ENCODE assay signal across 8 cellular contexts in genomic region chr15:76060098-76060989, GRCh38. TPM values are rescaled to one million over a fixed set of nuclear protein-coding genes. Genes with fewer than 3 reads are reported as not detected.
DNase-seq lines count a peak whose midpoint lies in the region; ATAC-seq and TF ChIP-seq lines count a peak whose summit lies in the region.

No MANE protein-coding gene starts in this region.

- H2BK15ac ChIP-seq in IMR-90 (ENCODE audit: low read depth, low read length): no peak overlapping the region

- peak overlapping the region; percentile 85 for H2AFZ ChIP-seq in IMR-90 (replicated peaks; ENCODE audit: low read length, poor library complexity)

- DNase-seq in AG04449 (ENCODE audit: low read depth, low spot score) (no peak), IMR-90 (no peak), middle frontal gyrus (ENCODE audit: extremely low spot score, low spot score) (no peak), NCI-H1694 (lab: John Stamatoyannopoulos, UW) (no peak)
- DNase-seq in activated naive CD4-positive, alpha-beta T cell treated with Interleukin-2 at 50 U/mL for 16 hours: peak; percentile 35
- DNase-seq in stimulated activated CD4-positive, alpha-beta T cell treated with anti-CD3 and anti-CD28 coated beads, Interleukin-4, amount 100 ng/mL, for 48 hours (ENCODE audit: low read depth in 2 of 2): peak; percentile 2 to 16

- WGBS in IMR-90 (ENCODE audit: extremely low coverage in 2 of 2, insufficient read length in 1 of 2), 2 experiments: 54% methylated on average over 2 of the region's 21 CpGs; no CpG with 5 or more reads in 1 of the 2 experiments

- no peak for TF ChIP-seq POLR2A in IMR-90 (IDR thresholded peaks at IDR 0.05; ENCODE audit: low read depth, low read length)

- no peak overlapping the region for H2BK120ac ChIP-seq in IMR-90 (ENCODE audit: low read depth, low read length)

- BruUV-seq in IMR-90 (replicated peaks; lab: Mats Ljungman, UMichigan): no TSS peak

- H2BK20ac ChIP-seq in IMR-90 (ENCODE audit: low read depth, low read length): no peak overlapping the region

- H3K4me3 ChIP-seq in AG04449 (ENCODE audit: low read depth, low read length): peak overlapping the region; percentile 52
- peak overlapping the region; percentile 55 for H3K4me3 ChIP-seq in IMR-90 (ENCODE audit: insufficient read depth, low read depth, low read length)
- peak overlapping the region; percentile 74 for H3K4me3 ChIP-seq in iPS-20b (ENCODE audit: low read length)

- H4K5ac ChIP-seq in IMR-90 (ENCODE audit: low read depth, low read length): no peak overlapping the region

- no peak overlapping the region for H4K8ac ChIP-seq in IMR-90 (ENCODE audit: low read depth in 2 of 2, low read length in 2 of 2)

- no peak overlapping the region for H3K4ac ChIP-seq in IMR-90 (ENCODE audit: low read depth, low read length)

- no peak overlapping the region for H4K91ac ChIP-seq in IMR-90 (ENCODE audit: insufficient read depth, low read depth, low read length)

- no peaks in the 10 kb centered on the region for H3K9me3 ChIP-seq in IMR-90 (ENCODE audit: control insufficient read depth, insufficient read depth, low read length)
- H3K9me3 ChIP-seq in iPS-20b (ENCODE audit: insufficient read depth, low read depth, low read length): no peaks in the 10 kb centered on the region

- TF ChIP-seq RAD21 in IMR-90 (IDR thresholded peaks at IDR 0.05; ENCODE audit: low read length): no peak

- ATAC-seq in IMR-90 (ENCODE audit: low read depth): no peak; the same call in 1 of the 2 replicates
- ATAC-seq in HG03571 (IDR thresholded peaks at IDR 0.05; ENCODE audit: unreplicated experiment): no peak

- no peak overlapping the region for H3K23ac ChIP-seq in IMR-90 (ENCODE audit: low read depth, low read length)

- H3K79me1 ChIP-seq in IMR-90 (ENCODE audit: low read depth in 1 of 2, low read length in 2 of 2): no peaks in the 10 kb centered on the region

- H3K9me1 ChIP-seq in IMR-90 (ENCODE audit: insufficient read depth, low read length): no peaks in the 10 kb centered on the region

- POLR2A ChIA-PET in AG04449 (lab: Yijun Ruan, JAX): interaction anchor here (0.6 kb wide), 1 partner anchor 15 kb away, joined by 3 read pairs; no protein-coding TSS in a partner anchor
- POLR2A ChIA-PET in IMR-90 (lab: Charles Lee; ENCODE audit: unreplicated experiment): no interaction called here

- H3K36me3 ChIP-seq in IMR-90 (ENCODE audit: control insufficient read depth, insufficient read depth, low read length): no peaks in the 10 kb centered on the region
- no peaks in the 10 kb centered on the region for H3K36me3 ChIP-seq in iPS-20b (ENCODE audit: insufficient read depth, low read depth, low read length)

- H3K27ac ChIP-seq in IMR-90 (ENCODE audit: insufficient read depth, low read length): no peak overlapping the region
- H3K27ac ChIP-seq in iPS-20b (ENCODE audit: low read length): no peak overlapping the region

- H2AK9ac ChIP-seq in IMR-90 (replicated peaks; ENCODE audit: low read depth, low read length, poor library complexity): no peak overlapping the region

- H4K20me1 ChIP-seq in IMR-90 (ENCODE audit: insufficient read depth, low read length): no peaks in the 10 kb centered on the region

- H3K56ac ChIP-seq in IMR-90 (ENCODE audit: extremely low read depth, insufficient read depth, low read length): no peak overlapping the region

- H3K9ac ChIP-seq in IMR-90 (ENCODE audit: low read depth, low read length) (no peak overlapping the region), iPS-20b (ENCODE audit: low read depth, low read length) (peak overlapping the region; percentile 69; the same call in 1 of the 2 replicates)

- H3K27me3 ChIP-seq in IMR-90 (ENCODE audit: control insufficient read depth, insufficient read depth, low read length) (peaks cover 66% of the 10 kb centered on the region), iPS-20b (ENCODE audit: insufficient read depth, low read length) (peaks cover 35% of the 10 kb centered on the region)

- in situ Hi-C loops in IMR-90 (cut with MboI; ENCODE audit: low sequenced_read_pairs): no loop called here

- peak overlapping the region; percentile 85 for H3K4me2 ChIP-seq in IMR-90 (ENCODE audit: low read depth, low read length)

- no peak overlapping the region for H3K14ac ChIP-seq in IMR-90 (replicated peaks; ENCODE audit: low read depth, low read length)

- CTCF ChIA-PET in AG04449 (lab: Yijun Ruan, JAX) (interaction anchor here (0.9 to 15.0 kb wide), 5 partner anchors 15 to 88 kb away, joined by 3 to 230 read pairs (median 5); no protein-coding TSS in a partner anchor), IMR-90 (lab: Yijun Ruan, JAX) (interaction anchor here (0.6 to 3.5 kb wide), 2 partner anchors 12 to 79 kb away, joined by 3 to 29 read pairs; no protein-coding TSS in a partner anchor)

- intact Hi-C loops in IMR-90 (cut with micrococcal nuclease): no loop called here

- no peak overlapping the region for H3K18ac ChIP-seq in IMR-90 (ENCODE audit: low read depth, low read length)

- H2AK5ac ChIP-seq in IMR-90 (ENCODE audit: low read depth, low read length): no peak overlapping the region

- TF ChIP-seq CTCF in AG04449 (IDR thresholded peaks at IDR 0.05; ENCODE audit: insufficient read depth, low read length, missing control alignments) (no peak), IMR-90 (conservative IDR thresholded peaks at IDR 0.05; ENCODE audit: low read depth, low read length) (no peak)

- H2BK5ac ChIP-seq in IMR-90 (ENCODE audit: low read depth, low read length, poor library complexity, severe bottlenecking): no peak overlapping the region

- dilution Hi-C loops in IMR-90 (cut with HindIII; ENCODE audit: low sequenced_read_pairs, unreplicated experiment): no loop called here

- H3K4me1 ChIP-seq in IMR-90 (ENCODE audit: control insufficient read depth, insufficient read depth, low read length): peaks cover 1% of the 10 kb centered on the region; the same call in 1 of the 2 replicates
- H3K4me1 ChIP-seq in iPS-20b (ENCODE audit: insufficient read depth, low read length): peaks cover 33% of the 10 kb centered on the region; the same call in 1 of the 2 replicates

TF ChIP-seq in IMR-90, 13 proteins besides CTCF, POLR2A, EP300 and RAD21:
- no peak for TF ChIP-seq FOS (IDR thresholded peaks at IDR 0.05; ENCODE audit: low read depth, low read length)
- no peak for TF ChIP-seq RFX5 (IDR thresholded peaks at IDR 0.05; ENCODE audit: low read depth, low read length)

RNA-seq across cellular contexts. Expression of gene TMEM266, which starts 0.6 kb away (rescaled TPM):
- under 0.01 TPM in 1 of 2 replicates, not detected in the other for total RNA-seq in IMR-90 (2012; rRNA removed)
- polyA plus RNA-seq in IMR-90 (2012; rRNA removed): 0.06 TPM in 1 of 2 replicates, not detected in the other
- polyA plus RNA-seq in IMR-90 (2012; cell fraction: cytosol; rRNA removed): 0.04 TPM in 1 of 2 replicates, not detected in the other
- 0.03 and 0.16 TPM in 2 replicates for polyA plus RNA-seq in IMR-90 (2012; cell fraction: nucleus; rRNA removed; ENCODE audit: low replicate concordance)

RNA-seq across cellular contexts. Expression of gene NRG4, which starts 48.1 kb away (rescaled TPM):
- total RNA-seq in IMR-90 (2012; rRNA removed): not detected in 2 replicates
- polyA plus RNA-seq in IMR-90 (2012; rRNA removed): not detected in 2 replicates
- not detected in 2 replicates for polyA plus RNA-seq in IMR-90 (2012; cell fraction: cytosol; rRNA removed)
- polyA plus RNA-seq in IMR-90 (2012; cell fraction: nucleus; rRNA removed; ENCODE audit: low replicate concordance): not detected in 2 replicates

Comparison
In these comparisons a context has a peak if more than half of its experiments do, and no peak if none do; other contexts are left out.
1. DNase-seq: peak in activated naive CD4-positive, alpha-beta T cell treated with Interleukin-2 at 50 U/mL for 16 hours (single experiment) and stimulated activated CD4-positive, alpha-beta T cell treated with anti-CD3 and anti-CD28 coated beads, Interleukin-4, amount 100 ng/mL, for 48 hours (2 of 2); none in AG04449 (single experiment), IMR-90 (single experiment), middle frontal gyrus (single experiment) and NCI-H1694 (single experiment).
2. Peak in every context shown above with its lines, with median percentiles within 50 percentile points of each other: H3K4me3 ChIP-seq.